9 cellular contexts compared by ENCODE assay signal in genomic region chr15:90320062-90320884, GRCh38. TPM values are rescaled to one million over a fixed set of nuclear protein-coding genes. Genes with fewer than 3 reads are reported as not detected.
DNase-seq lines count a peak whose midpoint lies in the region; TF ChIP-seq lines count a peak whose summit lies in the region.
"Had no signal": no experiment of that assay in that cellular context is flagged by ENCODE, and none has a peak within 500 bp of the region (broad histone marks: within the 10 kb centered on the region; RNA-seq: fewer than 3 reads in every experiment).

No MANE protein-coding gene starts in this region.

- DNase-seq in EL, result peak; percentile 91
- peak; percentile 90 for DNase-seq in HFFc6
- peak; percentile 72 for DNase-seq in NCI-H146 (lab: John Stamatoyannopoulos, UW)
- DNase-seq in T follicular helper cell (ENCODE audit: low read depth), result peak; percentile 51
- peak; percentile 80 to 94 (median 90) for DNase-seq in adrenal gland
- peak; percentile 73 for DNase-seq in left ventricle myocardium inferior
- peak; percentile 66 for DNase-seq in progenitor cell of endocrine pancreas (ENCODE audit: low spot score, unreplicated experiment)
- peak; percentile 87 to 88 for DNase-seq in uterus

- 10 to 14% (median 13%) methylated on average over 16 to 17 of the region's 17 CpGs for WGBS in adrenal gland, 4 donors

- H3K27ac ChIP-seq in adrenal gland, result no peak overlapping the region
- peak overlapping the region; percentile 25 for H3K27ac ChIP-seq in left ventricle myocardium inferior (replicated peaks)
- H3K27ac ChIP-seq in uterus, result peak overlapping the region; percentile 76 to 88

- TF ChIP-seq CTCF in HFFc6 (IDR thresholded peaks at IDR 0.05), result peak; percentile 98
- peak; percentile 96 to 100 (median 100) for TF ChIP-seq CTCF in adrenal gland (IDR thresholded peaks at IDR 0.05)
- peak; percentile 100 for TF ChIP-seq CTCF in left ventricle myocardium inferior (IDR thresholded peaks at IDR 0.05; ENCODE audit: borderline replicate concordance)
- TF ChIP-seq CTCF in progenitor cell of endocrine pancreas (IDR thresholded peaks at IDR 0.05; ENCODE audit: unreplicated experiment), result peak; percentile 99
- peak; percentile 99 to 100 (median 100) for TF ChIP-seq CTCF in uterus (IDR thresholded peaks at IDR 0.05)

- peak overlapping the region; percentile 28 for H3K4me3 Mint-ChIP-seq in HFFc6
- H3K4me3 Mint-ChIP-seq in progenitor cell of endocrine pancreas (ENCODE audit: low read depth), result no peak overlapping the region
- H3K4me3 Mint-ChIP-seq: stimulated activated naive CD8-positive, alpha-beta T cell treated with anti-CD3 and anti-CD28 coated beads, Interleukin-15, Interleukin-2, amounts not matched to agents 100 ng/mL and 50 ng/mL, for 24 hours had no signal

- H3K27me3 Mint-ChIP-seq in HFFc6 (ENCODE audit: insufficient read depth) (no peaks in the 10 kb centered on the region), progenitor cell of endocrine pancreas (no peaks in the 10 kb centered on the region)
- H3K27me3 Mint-ChIP-seq: stimulated activated naive CD8-positive, alpha-beta T cell treated with anti-CD3 and anti-CD28 coated beads, Interleukin-15, Interleukin-2, amounts not matched to agents 100 ng/mL and 50 ng/mL, for 24 hours had no signal

- H3K9me3 ChIP-seq in adrenal gland (replicated peaks in 1 of 3) (no peaks in the 10 kb centered on the region), left ventricle myocardium inferior (replicated peaks) (no peaks in the 10 kb centered on the region), uterus (no peaks in the 10 kb centered on the region)

- TF ChIP-seq POLR2A in adrenal gland (IDR thresholded peaks at IDR 0.05), result no peak
- peak in 1 of 2 donors; percentile 23 for TF ChIP-seq POLR2A in uterus (IDR thresholded peaks at IDR 0.05)

- no peaks in the 10 kb centered on the region for H3K36me3 Mint-ChIP-seq in HFFc6 (ENCODE audit: low read depth)
- no peaks in the 10 kb centered on the region for H3K36me3 Mint-ChIP-seq in progenitor cell of endocrine pancreas (ENCODE audit: insufficient read depth)

- H3K4me1 ChIP-seq in adrenal gland (replicated peaks in 1 of 2) (peaks cover 10 to 19% of the 10 kb centered on the region in 2 donors), left ventricle myocardium inferior (peaks cover 18% of the 10 kb centered on the region), uterus (peaks cover 0 to 3% of the 10 kb centered on the region in 2 donors)

- H3K9me3 Mint-ChIP-seq in HFFc6, result no peaks in the 10 kb centered on the region
- H3K9me3 Mint-ChIP-seq in progenitor cell of endocrine pancreas (ENCODE audit: low read depth), result no peaks in the 10 kb centered on the region
- H3K9me3 Mint-ChIP-seq: stimulated activated naive CD8-positive, alpha-beta T cell treated with anti-CD3 and anti-CD28 coated beads, Interleukin-15, Interleukin-2, amounts not matched to agents 100 ng/mL and 50 ng/mL, for 24 hours had no signal

- H3K4me3 ChIP-seq in adrenal gland, result no peak overlapping the region
- H3K4me3 ChIP-seq in left ventricle myocardium inferior, result peak overlapping the region; percentile 26
- H3K4me3 ChIP-seq in uterus, result no peak overlapping the region

- peaks cover 20% of the 10 kb centered on the region for H3K4me1 Mint-ChIP-seq in HFFc6 (ENCODE audit: low read depth)
- H3K4me1 Mint-ChIP-seq in progenitor cell of endocrine pancreas (ENCODE audit: low read depth), result peaks cover 13% of the 10 kb centered on the region

- H3K27me3 ChIP-seq in adrenal gland (no peaks in the 10 kb centered on the region), left ventricle myocardium inferior (ENCODE audit: low read depth) (no peaks in the 10 kb centered on the region), uterus (no peaks in the 10 kb centered on the region)

- intact Hi-C loops in adrenal gland (cut with DNase I), result loop anchor here (5.0 to 10.0 kb wide), 4 partner anchors 55 to 285 kb away; no protein-coding TSS in a partner anchor
- intact Hi-C loops in left ventricle myocardium inferior (cut with micrococcal nuclease), result loop anchor here (5.0 kb wide), 1 partner anchor 162 kb away; no protein-coding TSS in a partner anchor
- intact Hi-C loops in uterus (cut with DNase I; ENCODE audit: low total_unique reads), result loop anchor here (5.0 kb wide), 1 partner anchor 162 kb away; no protein-coding TSS in a partner anchor

- H3K36me3 ChIP-seq in adrenal gland (replicated peaks in 1 of 2) (no peaks in the 10 kb centered on the region), left ventricle myocardium inferior (no peaks in the 10 kb centered on the region), uterus (no peaks in the 10 kb centered on the region)

- H3K27ac Mint-ChIP-seq in HFFc6 (peak overlapping the region; percentile 8), progenitor cell of endocrine pancreas (no peak overlapping the region)
- H3K27ac Mint-ChIP-seq: stimulated activated naive CD8-positive, alpha-beta T cell treated with anti-CD3 and anti-CD28 coated beads, Interleukin-15, Interleukin-2, amounts not matched to agents 100 ng/mL and 50 ng/mL, for 24 hours had no signal

RNA-seq across cellular contexts. Expression of gene ZNF774, which starts 31.8 kb away (rescaled TPM):
- 1 to 10 TPM; 1.3 to 2.3 (median 2.1) TPM for total RNA-seq in HFFc6 (2021; fragmentation: NEBNext Ultra II Directional; extraction: Animal tissue kit (Norgen Biotek cat#: 25700))
- total RNA-seq in adrenal gland (10 to 100 TPM in 2 of 8 donors, 1 to 10 TPM in 6; 3.3 to 21.4 (median 6.6) TPM), left ventricle myocardium inferior (4.7 TPM), progenitor cell of endocrine pancreas (9.5 and 13.8 TPM in 2 replicates), uterus (1 to 10 TPM in 3 of 4 donors, under 1 TPM in 1; 0.51 to 5.5 (median 3.8) TPM)
- polyA plus RNA-seq in adrenal gland, result 1 to 10 TPM; 1.0 to 5.7 (median 1.8) TPM

RNA-seq across cellular contexts. Expression of gene NGRN, which starts 54.8 kb away (rescaled TPM):
- total RNA-seq in HFFc6 (2021; fragmentation: NEBNext Ultra II Directional; extraction: Animal tissue kit (Norgen Biotek cat#: 25700)), result 100 to 1,000 TPM in 1 of 6 experiments, 10 to 100 TPM in 5; 81.3 to 105 (median 83.2) TPM
- total RNA-seq in adrenal gland (100 to 1,000 TPM in 5 of 8 donors, 10 to 100 TPM in 3; 61.4 to 131 (median 103) TPM), left ventricle myocardium inferior (120 TPM), progenitor cell of endocrine pancreas (110 and 121 TPM in 2 replicates), uterus (100 to 1,000 TPM in 1 of 4 donors, 10 to 100 TPM in 3; 35.6 to 119 (median 69.4) TPM)
- polyA plus RNA-seq in adrenal gland, result 100 to 1,000 TPM in 1 of 3 donors, 10 to 100 TPM in 2; 53.5 to 133 (median 56.3) TPM

Comparison
In these comparisons a context has a peak if more than half of its experiments do, and no peak if none do; other contexts are left out.
1. H3K27ac ChIP-seq: peak in left ventricle myocardium inferior (single experiment) and uterus (2 of 2); none in adrenal gland (0 of 5).
2. Peak in every context shown above with its lines, with median percentiles within 50 percentile points of each other: DNase-seq and CTCF ChIP-seq.